ENCODE assay signal across 33 cellular contexts in genomic region chr12:19895609-19896008, GRCh38.
DNase-seq lines count a peak whose midpoint lies in the region; ATAC-seq, FAIRE-seq and TF ChIP-seq lines count a peak whose summit lies in the region.
"Had no signal": no experiment of that assay in that cellular context is flagged by ENCODE, and none has a peak within 500 bp of the region (broad histone marks: within the 10 kb centered on the region; RNA-seq: fewer than 3 reads in every experiment).

No MANE protein-coding gene starts in this region.

- H3K4me1 Mint-ChIP-seq in activated T-cell treated with anti-CD3 and anti-CD28 coated beads, Interleukin-2, amount 50 U/mL, for 72 hours (ENCODE audit: low read depth), result peaks cover 26% of the 10 kb centered on the region
- peaks cover 14% of the 10 kb centered on the region for H3K4me1 Mint-ChIP-seq in activated naive CD8-positive, alpha-beta T cell treated with anti-CD3 and anti-CD28 coated beads for 36 hours
- H3K4me1 Mint-ChIP-seq in stimulated activated effector memory CD8-positive, alpha-beta T cell treated with anti-CD3 and anti-CD28 coated beads, Interleukin-12 subunit alpha, Interleukin-12 subunit beta, amount 100 ng/mL, for 72 hours, result peaks cover 19% of the 10 kb centered on the region
- H3K4me1 Mint-ChIP-seq: naive B cell had no signal

- H3K79me2 ChIP-seq in endothelial cell of umbilical vein (ENCODE audit: control insufficient read depth, insufficient read depth, low read length), result no peaks in the 10 kb centered on the region

- H4K20me1 ChIP-seq in endothelial cell of umbilical vein (replicated peaks; ENCODE audit: control insufficient read depth, extremely low read depth, insufficient read depth, low read length), result no peaks in the 10 kb centered on the region

- H3K9me3 Mint-ChIP-seq in activated T-cell treated with anti-CD3 and anti-CD28 coated beads, Interleukin-2, amount 50 U/mL, for 72 hours, result peaks cover 0 to 2% of the 10 kb centered on the region in 2 donors
- peaks cover 2% of the 10 kb centered on the region for H3K9me3 Mint-ChIP-seq in activated naive CD8-positive, alpha-beta T cell treated with anti-CD3 and anti-CD28 coated beads for 36 hours
- H3K9me3 Mint-ChIP-seq in stimulated activated effector memory CD8-positive, alpha-beta T cell treated with anti-CD3 and anti-CD28 coated beads, Interleukin-12 subunit alpha, Interleukin-12 subunit beta, amount 100 ng/mL, for 72 hours, result peaks cover 2% of the 10 kb centered on the region

- no peaks in the 10 kb centered on the region for H3K36me3 ChIP-seq in endothelial cell of umbilical vein (ENCODE audit: control insufficient read depth in 2 of 2, extremely low read depth in 1 of 2, insufficient read depth in 2 of 2, low read length in 2 of 2)
- no peaks in the 10 kb centered on the region for H3K36me3 ChIP-seq in suprapubic skin
- H3K36me3 ChIP-seq: brain microvascular endothelial cell, left lung had no signal

- no peaks in the 10 kb centered on the region for H3K9me3 ChIP-seq in endothelial cell of umbilical vein (replicated peaks; ENCODE audit: control insufficient read depth, insufficient read depth, low read length)
- no peaks in the 10 kb centered on the region for H3K9me3 ChIP-seq in suprapubic skin
- H3K9me3 ChIP-seq: left lung had no signal

- TF ChIP-seq CTCF in endothelial cell of umbilical vein (IDR thresholded peaks at IDR 0.05; ENCODE audit: extremely low read depth in 1 of 2, insufficient read depth in 1 of 2, low read depth in 1 of 2, low read length in 2 of 2) (no peak), suprapubic skin (IDR thresholded peaks at IDR 0.05) (no peak)

- peaks cover 16% of the 10 kb centered on the region for H3K27me3 Mint-ChIP-seq in activated T-cell treated with anti-CD3 and anti-CD28 coated beads, Interleukin-2, amount 50 U/mL, for 72 hours (ENCODE audit: low read depth)
- H3K27me3 Mint-ChIP-seq in activated naive CD8-positive, alpha-beta T cell treated with anti-CD3 and anti-CD28 coated beads for 36 hours, result peaks cover 3% of the 10 kb centered on the region
- H3K27me3 Mint-ChIP-seq: naive B cell had no signal

- intact Hi-C loops in endothelial cell of umbilical vein (cut with micrococcal nuclease), result no loop called here

- no peaks in the 10 kb centered on the region for H3K36me3 Mint-ChIP-seq in activated T-cell treated with anti-CD3 and anti-CD28 coated beads, Interleukin-2, amount 50 U/mL, for 72 hours (ENCODE audit: insufficient read depth in 2 of 2)
- H3K36me3 Mint-ChIP-seq in activated naive CD8-positive, alpha-beta T cell treated with anti-CD3 and anti-CD28 coated beads for 36 hours, result peaks cover 8% of the 10 kb centered on the region
- H3K36me3 Mint-ChIP-seq in stimulated activated effector memory CD8-positive, alpha-beta T cell treated with anti-CD3 and anti-CD28 coated beads, Interleukin-12 subunit alpha, Interleukin-12 subunit beta, amount 100 ng/mL, for 72 hours, result peaks cover 14% of the 10 kb centered on the region
- H3K36me3 Mint-ChIP-seq: naive B cell had no signal

- no peaks in the 10 kb centered on the region for H3K27me3 ChIP-seq in endothelial cell of umbilical vein (ENCODE audit: control insufficient read depth in 2 of 2, insufficient read depth in 2 of 2, low read length in 2 of 2)
- H3K27me3 ChIP-seq in suprapubic skin, result no peaks in the 10 kb centered on the region
- H3K27me3 ChIP-seq: brain microvascular endothelial cell, left lung had no signal

- no peak for TF ChIP-seq POLR2A in endothelial cell of umbilical vein (IDR thresholded peaks at IDR 0.05; ENCODE audit: low read depth, low read length)
- TF ChIP-seq POLR2A in suprapubic skin (IDR thresholded peaks at IDR 0.05), result no peak

- no peak overlapping the region for H3K4me3 ChIP-seq in endothelial cell of umbilical vein (replicated peaks in 1 of 3; ENCODE audit: insufficient read depth in 1 of 3, low read depth in 1 of 3, low read length in 3 of 3)
- no peak overlapping the region for H3K4me3 ChIP-seq in suprapubic skin
- H3K4me3 ChIP-seq: GM23248, left lung, PC-9, psoas muscle had no signal

- no peak for DNase-seq in activated T-cell treated with anti-CD3 and anti-CD28 coated beads, Interleukin-2, amount 50 U/mL, for 72 hours
- no peak for DNase-seq in activated T-cell treated with anti-CD3 and anti-CD28 coated beads, Interleukin-2, amount 50 U/mL, for 48 hours
- no peak for DNase-seq in activated naive CD8-positive, alpha-beta T cell treated with anti-CD3 and anti-CD28 coated beads for 36 hours
- DNase-seq in endothelial cell of umbilical vein (ENCODE audit: low read depth, low spot score) (peak; percentile 60), suprapubic skin (ENCODE audit: low spot score in 2 of 2) (no peak)
- DNase-seq in stimulated activated effector memory CD8-positive, alpha-beta T cell treated with anti-CD3 and anti-CD28 coated beads, Interleukin-12 subunit alpha, Interleukin-12 subunit beta, amount 100 ng/mL, for 72 hours (ENCODE audit: low spot score in 2 of 2), result no peak
- DNase-seq: activated CD4-positive, alpha-beta T cell treated with anti-CD3 and anti-CD28 coated beads, Interleukin-2, amount 50 U/mL, for 4 hours; activated CD8-positive, alpha-beta memory T cell treated with anti-CD3 and anti-CD28 coated beads, Interleukin-2, amount 50 U/mL, for 48 hours; activated effector memory CD4-positive, alpha-beta T cell treated with anti-CD3 and anti-CD28 coated beads, Interleukin-2, amount 50 U/mL, for 16 hours; brain microvascular endothelial cell; COR-L47; DMS79; GDM1; glutamatergic neuron; GM23248; left lung; midbrain; MV-4-11; naive B cell; NCI-H1436 treated with DMSO at 0.1 percent for 48 hours; NCI-H2081 treated with DMSO at 0.1 percent for 48 hours; NCI-H226; NCI-H69; nucleus accumbens; PC-9; psoas muscle; stimulated activated CD4-positive, alpha-beta T cell treated with anti-CD3 and anti-CD28 coated beads, Interleukin-4, amount 100 ng/mL, for 24 hours had no signal

- H3K4me1 ChIP-seq in endothelial cell of umbilical vein (ENCODE audit: control insufficient read depth, extremely low read depth, insufficient read depth, low read length), result peaks cover 7% of the 10 kb centered on the region
- no peaks in the 10 kb centered on the region for H3K4me1 ChIP-seq in suprapubic skin
- H3K4me1 ChIP-seq: psoas muscle had no signal

- CTCF ChIA-PET in endothelial cell of umbilical vein (lab: Charles Lee), result interaction anchor here (0.9 kb wide), 1 partner anchor 156 kb away, joined by 3 read pairs; no protein-coding TSS in a partner anchor

- no peak overlapping the region for H3K4me2 ChIP-seq in endothelial cell of umbilical vein (ENCODE audit: insufficient read depth, low read length)
- H3K4me2 ChIP-seq: PC-9 had no signal

- H3K27ac ChIP-seq in endothelial cell of umbilical vein (ENCODE audit: insufficient read depth, low read depth, low read length) (no peak overlapping the region), suprapubic skin (no peak overlapping the region)
- H3K27ac ChIP-seq: brain microvascular endothelial cell, C4-2B, epithelial cell of prostate, GM23248, left lung, PC-9, psoas muscle had no signal

- no TSS peak for BruUV-seq in endothelial cell of umbilical vein (replicated peaks; lab: Mats Ljungman, UMichigan)

- H3K9ac ChIP-seq in endothelial cell of umbilical vein (replicated peaks; ENCODE audit: extremely low read depth, insufficient read depth, low read length), result no peak overlapping the region
- H3K9ac ChIP-seq: GM23248 had no signal

- 36% methylated on average over 1 of the region's 1 CpG for WGBS in suprapubic skin

- dilution Hi-C loops in endothelial cell of umbilical vein (cut with MboI; ENCODE audit: extremely low pct_ligation_motif_present, low sequenced_read_pairs), result no loop called here

- POLR2A ChIA-PET in endothelial cell of umbilical vein (lab: Charles Lee), result no interaction called here

- no peak overlapping the region for H2AFZ ChIP-seq in endothelial cell of umbilical vein (ENCODE audit: low read depth, low read length)
- H2AFZ ChIP-seq: GM23248 had no signal

- TF ChIP-seq EP300 in suprapubic skin (IDR thresholded peaks at IDR 0.05), result no peak

- no peak for FAIRE-seq in endothelial cell of umbilical vein (lab: Jason Lieb, UNC)
- FAIRE-seq: islet of Langerhans, urothelium cell line had no signal

- H3K4me3 Mint-ChIP-seq in activated T-cell treated with anti-CD3 and anti-CD28 coated beads, Interleukin-2, amount 50 U/mL, for 72 hours, result peak overlapping the region; percentile 27 to 57
- no peak overlapping the region for H3K4me3 Mint-ChIP-seq in activated naive CD8-positive, alpha-beta T cell treated with anti-CD3 and anti-CD28 coated beads for 36 hours
- no peak overlapping the region for H3K4me3 Mint-ChIP-seq in stimulated activated effector memory CD8-positive, alpha-beta T cell treated with anti-CD3 and anti-CD28 coated beads, Interleukin-12 subunit alpha, Interleukin-12 subunit beta, amount 100 ng/mL, for 72 hours
- H3K4me3 Mint-ChIP-seq: naive B cell had no signal

- no peak for ATAC-seq in activated T-cell treated with anti-CD3 and anti-CD28 coated beads, Interleukin-2, amount 50 U/mL, for 72 hours (replicated peaks in 1 of 2)
- ATAC-seq in stimulated activated effector memory CD8-positive, alpha-beta T cell treated with anti-CD3 and anti-CD28 coated beads, Interleukin-12 subunit alpha, Interleukin-12 subunit beta, amount 100 ng/mL, for 72 hours, result no peak
- ATAC-seq in GM21825 (IDR thresholded peaks at IDR 0.05; ENCODE audit: unreplicated experiment) (no peak), HG02852 (IDR thresholded peaks at IDR 0.05; ENCODE audit: unreplicated experiment) (no peak)
- ATAC-seq: left lung, psoas muscle had no signal

- H3K27ac Mint-ChIP-seq in activated T-cell treated with anti-CD3 and anti-CD28 coated beads, Interleukin-2, amount 50 U/mL, for 72 hours, result peak overlapping the region; percentile 63
- H3K27ac Mint-ChIP-seq in activated naive CD8-positive, alpha-beta T cell treated with anti-CD3 and anti-CD28 coated beads for 36 hours, result peak overlapping the region; percentile 1
- H3K27ac Mint-ChIP-seq in stimulated activated effector memory CD8-positive, alpha-beta T cell treated with anti-CD3 and anti-CD28 coated beads, Interleukin-12 subunit alpha, Interleukin-12 subunit beta, amount 100 ng/mL, for 72 hours, result peak overlapping the region; percentile 98
- H3K27ac Mint-ChIP-seq: naive B cell had no signal

- H3K9me1 ChIP-seq in endothelial cell of umbilical vein (replicated peaks; ENCODE audit: control insufficient read depth, extremely low read depth, insufficient read depth, low read length), result no peaks in the 10 kb centered on the region

TF ChIP-seq in endothelial cell of umbilical vein, 7 proteins besides CTCF, POLR2A, EP300 and RAD21 (continues in another document):
- TF ChIP-seq GATA2 (IDR thresholded peaks at IDR 0.05; ENCODE audit: insufficient read depth, insufficient read length, low read depth, low read length) (no peak), EZH2 (IDR thresholded peaks at IDR 0.05; ENCODE audit: borderline replicate concordance, low read depth, low read length, severe bottlenecking) (no peak), POLR2AphosphoS5 (IDR thresholded peaks at IDR 0.05; ENCODE audit: insufficient read depth, low read depth, low read length) (no peak), FOS (IDR thresholded peaks at IDR 0.05; ENCODE audit: borderline replicate concordance, insufficient read depth, low read length) (no peak), MYC (IDR thresholded peaks at IDR 0.05; ENCODE audit: low read depth, low read length) (no peak)

Comparison
In these comparisons a context has a peak if more than half of its experiments do, and no peak if none do; other contexts are left out.
1. H3K27ac Mint-ChIP-seq: peak in every context shown above with its lines; median percentile 98 in stimulated activated effector memory CD8-positive, alpha-beta T cell treated with anti-CD3 and anti-CD28 coated beads, Interleukin-12 subunit alpha, Interleukin-12 subunit beta, amount 100 ng/mL, for 72 hours; 63 in activated T-cell treated with anti-CD3 and anti-CD28 coated beads, Interleukin-2, amount 50 U/mL, for 72 hours; 1 in activated naive CD8-positive, alpha-beta T cell treated with anti-CD3 and anti-CD28 coated beads for 36 hours.
2. H3K4me3 Mint-ChIP-seq: peak in activated T-cell treated with anti-CD3 and anti-CD28 coated beads, Interleukin-2, amount 50 U/mL, for 72 hours (2 of 2); none in activated naive CD8-positive, alpha-beta T cell treated with anti-CD3 and anti-CD28 coated beads for 36 hours (single experiment) and stimulated activated effector memory CD8-positive, alpha-beta T cell treated with anti-CD3 and anti-CD28 coated beads, Interleukin-12 subunit alpha, Interleukin-12 subunit beta, amount 100 ng/mL, for 72 hours (single experiment).